In genomic region chr14:58160561-58160960, GRCh38 we compare ENCODE assay signal across 9 cellular contexts.
"Had no signal": no experiment of that assay in that cellular context is flagged by ENCODE, and none has a peak within 500 bp of the region (broad histone marks: within the 10 kb centered on the region; RNA-seq: fewer than 3 reads in every experiment).

No MANE protein-coding gene starts in this region.

- H3K9me3 Mint-ChIP-seq: H9, HFFc6 had no signal

- ATAC-seq: HCT116 had no signal

- FAIRE-seq: H1, H54 had no signal

- H2AFZ ChIP-seq: GM23248 had no signal

- H3K27ac ChIP-seq: GM23248 had no signal

- H3K36me3 ChIP-seq: HAP-1 had no signal

- H3K27ac Mint-ChIP-seq: H9, HFFc6 had no signal

- H3K4me3 Mint-ChIP-seq: H9, HFFc6 had no signal

- H3K4me3 ChIP-seq: GM23248, HAP-1 had no signal

- DNase-seq: GM23248, GOT3, H7, H9, HFFc6 had no signal
